In genomic region chr1:68188644-68189340, GRCh38 we compare ENCODE assay signal across 21 cellular contexts. TPM values are rescaled to one million over a fixed set of nuclear protein-coding genes. Genes with fewer than 3 reads are reported as not detected.
DNase-seq lines count a peak whose midpoint lies in the region; ATAC-seq and TF ChIP-seq lines count a peak whose summit lies in the region.
"Had no signal": no experiment of that assay in that cellular context is flagged by ENCODE, and none has a peak within 500 bp of the region (broad histone marks: within the 10 kb centered on the region; RNA-seq: fewer than 3 reads in every experiment).

No MANE protein-coding gene starts in this region.

- H3K27ac Mint-ChIP-seq in GM23338: peak overlapping the region; percentile 7; the same call in 1 of the 2 replicates
- H3K27ac Mint-ChIP-seq: activated CD8-positive, alpha-beta memory T cell treated with anti-CD3 and anti-CD28 coated beads, Interleukin-2, amount 10 ng/mL, durations not matched to agents 7 days and 5 days had no signal

- H3K27me3 ChIP-seq in GM23338 (ENCODE audit: insufficient read depth): no peaks in the 10 kb centered on the region
- H3K27me3 ChIP-seq in brain microvascular endothelial cell (replicated peaks): no peaks in the 10 kb centered on the region
- no peaks in the 10 kb centered on the region for H3K27me3 ChIP-seq in rectal smooth muscle tissue (ENCODE audit: control insufficient read depth, insufficient read depth, low read length)
- no peaks in the 10 kb centered on the region for H3K27me3 ChIP-seq in GM23248 (replicated peaks; ENCODE audit: insufficient read depth)
- H3K27me3 ChIP-seq in mammary epithelial cell (ENCODE audit: insufficient read depth, low read length): no peaks in the 10 kb centered on the region
- H3K27me3 ChIP-seq: adrenal gland, vagina had no signal

- no peaks in the 10 kb centered on the region for H3K9me3 ChIP-seq in GM23248 (ENCODE audit: low read depth)
- no peaks in the 10 kb centered on the region for H3K9me3 ChIP-seq in mammary epithelial cell (replicated peaks; ENCODE audit: insufficient read depth, low read length)
- H3K9me3 ChIP-seq: adrenal gland, vagina had no signal

- no peaks in the 10 kb centered on the region for H3K9me3 Mint-ChIP-seq in GM23338

- H3K79me2 ChIP-seq in GM23338 (replicated peaks; ENCODE audit: insufficient read depth): no peaks in the 10 kb centered on the region
- no peaks in the 10 kb centered on the region for H3K79me2 ChIP-seq in GM23248 (ENCODE audit: insufficient read depth)
- H3K79me2 ChIP-seq in mammary epithelial cell (ENCODE audit: insufficient read depth, low read length): peaks cover under 1% of the 10 kb centered on the region

- no peak overlapping the region for H3K4me3 Mint-ChIP-seq in GM23338
- H3K4me3 Mint-ChIP-seq: activated CD8-positive, alpha-beta memory T cell treated with anti-CD3 and anti-CD28 coated beads, Interleukin-2, amount 10 ng/mL, durations not matched to agents 7 days and 5 days; CD14-positive monocyte had no signal

- H3F3A ChIP-seq in GM23338 (replicated peaks; ENCODE audit: low read depth) (no peaks in the 10 kb centered on the region), GM23248 (ENCODE audit: insufficient read depth) (peaks cover 20% of the 10 kb centered on the region)

- no peaks in the 10 kb centered on the region for H3K4me1 ChIP-seq in GM23338 (ENCODE audit: insufficient read depth)
- H3K4me1 ChIP-seq in rectal smooth muscle tissue (ENCODE audit: control insufficient read depth, insufficient read depth, low read length): peaks cover 4% of the 10 kb centered on the region
- H3K4me1 ChIP-seq in GM23248 (ENCODE audit: insufficient read depth): peaks cover 19% of the 10 kb centered on the region; the same call in 1 of the 2 replicates
- no peaks in the 10 kb centered on the region for H3K4me1 ChIP-seq in mammary epithelial cell (ENCODE audit: insufficient read depth, low read length)
- H3K4me1 ChIP-seq: adrenal gland, vagina had no signal

- no peak overlapping the region for H3K4me3 ChIP-seq in GM23338
- H3K4me3 ChIP-seq in brain microvascular endothelial cell (ENCODE audit: low read depth, low read length): no peak overlapping the region
- H3K4me3 ChIP-seq in rectal smooth muscle tissue (ENCODE audit: low read length): no peak overlapping the region
- no peak overlapping the region for H3K4me3 ChIP-seq in GM23248
- no peak overlapping the region for H3K4me3 ChIP-seq in mammary epithelial cell (replicated peaks in 1 of 3; ENCODE audit: insufficient read depth in 1 of 3, low read depth in 2 of 3, low read length in 3 of 3)
- H3K4me3 ChIP-seq: adrenal gland, vagina had no signal

- H2AFZ ChIP-seq in GM23338 (no peak overlapping the region), GM23248 (no peak overlapping the region), mammary epithelial cell (ENCODE audit: low read depth, low read length) (no peak overlapping the region)

- no peaks in the 10 kb centered on the region for H3K4me1 Mint-ChIP-seq in GM23338
- H3K4me1 Mint-ChIP-seq: activated CD8-positive, alpha-beta memory T cell treated with anti-CD3 and anti-CD28 coated beads, Interleukin-2, amount 10 ng/mL, durations not matched to agents 7 days and 5 days; CD14-positive monocyte had no signal

- 94 to 99% methylated on average over 4 of the region's 4 CpGs for WGBS in GM23248 (ENCODE audit: low coverage in 1 of 2, low lambda C conversion rate in 2 of 2, missing lambda C conversion rate in 2 of 2), 2 experiments
- WGBS in mammary epithelial cell (ENCODE audit: low coverage, missing lambda C conversion rate): 96% methylated on average over 4 of the region's 4 CpGs

- H4K20me1 ChIP-seq in GM23338 (replicated peaks; ENCODE audit: insufficient read depth) (no peaks in the 10 kb centered on the region), GM23248 (ENCODE audit: insufficient read depth) (no peaks in the 10 kb centered on the region), mammary epithelial cell (ENCODE audit: insufficient read depth, low read length) (no peaks in the 10 kb centered on the region)

- H3K27ac ChIP-seq in GM23338 (ENCODE audit: low read depth) (no peak overlapping the region), brain microvascular endothelial cell (peak overlapping the region; percentile 78), rectal smooth muscle tissue (ENCODE audit: low read depth, low read length) (peak overlapping the region; percentile 67), GM23248 (no peak overlapping the region), mammary epithelial cell (ENCODE audit: insufficient read depth, low read depth, low read length) (no peak overlapping the region)
- H3K27ac ChIP-seq: adrenal gland, vagina had no signal

- no peak for ATAC-seq in GM23338
- no peak for ATAC-seq in activated CD4-positive, CD25-positive, alpha-beta regulatory T cell treated with anti-CD3 and anti-CD28 coated beads, Interleukin-2, amount 50 U/mL, for 24 hours
- ATAC-seq: activated CD8-positive, alpha-beta memory T cell treated with anti-CD3 and anti-CD28 coated beads, Interleukin-2, amount 10 ng/mL, durations not matched to agents 7 days and 5 days; esophagus mucosa; left cardiac atrium had no signal

- DNase-seq in GM23338 (ENCODE audit: low spot score): no peak
- DNase-seq in brain microvascular endothelial cell: no peak
- peak; percentile 66 for DNase-seq in iris pigment epithelial cell (ENCODE audit: low read depth)
- no peak for DNase-seq in GM23248
- no peak for DNase-seq in NAMALWA (ENCODE audit: low spot score)
- DNase-seq in mammary epithelial cell: no peak
- DNase-seq: activated CD4-positive, alpha-beta T cell treated with anti-CD3 and anti-CD28 coated beads for 4 hours; activated CD8-positive, alpha-beta memory T cell treated with anti-CD3 and anti-CD28 coated beads, Interleukin-2, amount 10 ng/mL, durations not matched to agents 7 days and 5 days; activated effector memory CD4-positive, alpha-beta T cell treated with anti-CD3 and anti-CD28 coated beads, Interleukin-2, amount 50 U/mL, for 16 hours; adrenal gland; caudate nucleus; left cardiac atrium; NCI-H1436; retina; SW 1271 had no signal

- H3K36me3 ChIP-seq in GM23338 (ENCODE audit: insufficient read depth): no peaks in the 10 kb centered on the region
- H3K36me3 ChIP-seq in brain microvascular endothelial cell (replicated peaks): peaks cover 26% of the 10 kb centered on the region
- H3K36me3 ChIP-seq in rectal smooth muscle tissue (ENCODE audit: control insufficient read depth, insufficient read depth, low read length): peaks cover 4% of the 10 kb centered on the region
- no peaks in the 10 kb centered on the region for H3K36me3 ChIP-seq in GM23248 (ENCODE audit: low read depth)
- H3K36me3 ChIP-seq in mammary epithelial cell (ENCODE audit: insufficient read depth, low read length): peaks cover 3% of the 10 kb centered on the region
- H3K36me3 ChIP-seq: adrenal gland had no signal

- BruUV-seq in mammary epithelial cell (replicated peaks; lab: Mats Ljungman, UMichigan): no TSS peak

- TF ChIP-seq CTCF in GM23338 (conservative IDR thresholded peaks at IDR 0.05; ENCODE audit: low read depth in 2 of 2) (no peak), brain microvascular endothelial cell (IDR thresholded peaks at IDR 0.05; ENCODE audit: low read depth, low read length, missing control alignments) (no peak), mammary epithelial cell (conservative IDR thresholded peaks at IDR 0.05 in 1 of 2, IDR thresholded peaks at IDR 0.05 in 1 of 2; ENCODE audit: extremely low read depth in 1 of 2, insufficient read depth in 1 of 2, low read depth in 1 of 2, low read length in 2 of 2) (no peak)

- dilution Hi-C loops in mammary epithelial cell (cut with HindIII; ENCODE audit: low sequenced_read_pairs): no loop called here

- CTCF ChIA-PET in mammary epithelial cell (lab: Charles Lee; ENCODE audit: low non-redundant PET): no interaction called here

- in situ Hi-C loops in brain microvascular endothelial cell (cut with HindIII; ENCODE audit: low pct_ligation_motif_present, low sequenced_read_pairs) (no loop called here), GM23248 (cut with MboI) (no loop called here), mammary epithelial cell (cut with MboI; ENCODE audit: low sequenced_read_pairs in 2 of 2) (no loop called here)

- H3K27me3 Mint-ChIP-seq in GM23338 (ENCODE audit: insufficient read depth, low read depth, poor library complexity): no peaks in the 10 kb centered on the region
- H3K27me3 Mint-ChIP-seq: activated CD8-positive, alpha-beta memory T cell treated with anti-CD3 and anti-CD28 coated beads, Interleukin-2, amount 10 ng/mL, durations not matched to agents 7 days and 5 days had no signal

- H3K4me2 ChIP-seq in GM23338: no peak overlapping the region
- no peak overlapping the region for H3K4me2 ChIP-seq in GM23248 (ENCODE audit: unreplicated experiment)
- no peak overlapping the region for H3K4me2 ChIP-seq in mammary epithelial cell (ENCODE audit: insufficient read depth, low read depth, low read length)

- H3K9ac ChIP-seq in rectal smooth muscle tissue (ENCODE audit: low read length) (no peak overlapping the region), GM23248 (no peak overlapping the region), mammary epithelial cell (ENCODE audit: insufficient read depth, low read length) (no peak overlapping the region)

- H3K9me2 ChIP-seq in GM23338 (ENCODE audit: insufficient read depth): no peaks in the 10 kb centered on the region
- no peaks in the 10 kb centered on the region for H3K9me2 ChIP-seq in GM23248 (ENCODE audit: insufficient read depth)

- H3K36me3 Mint-ChIP-seq in GM23338 (ENCODE audit: low read depth): no peaks in the 10 kb centered on the region; the same call in 2 of the 3 replicates
- H3K36me3 Mint-ChIP-seq: activated CD8-positive, alpha-beta memory T cell treated with anti-CD3 and anti-CD28 coated beads, Interleukin-2, amount 10 ng/mL, durations not matched to agents 7 days and 5 days had no signal

- intact Hi-C loops in mammary epithelial cell (cut with micrococcal nuclease): no loop called here

TF ChIP-seq in GM23338, 12 proteins besides CTCF, POLR2A, EP300 and RAD21 (continues in another document):
- TF ChIP-seq NANOG (IDR thresholded peaks at IDR 0.05; ENCODE audit: borderline replicate concordance) (no peak), CREB1 (CRISPR knock-in tag; IDR thresholded peaks at IDR 0.05; ENCODE audit: low read depth) (no peak)

RNA-seq across cellular contexts. Expression of gene WLS, which starts 43.5 kb away (rescaled TPM):
- 1.2 and 2.7 TPM in 2 replicates for total RNA-seq in GM23338 (2014; rRNA removed; shearing (Covaris generic))
- polyA plus RNA-seq in GM23338 (2016; fragmentation: Nextera tagmentation; extraction: Ambion mirVana) (0.73 and 0.87 TPM in 2 replicates), GM23248 (2016; fragmentation: Nextera tagmentation; extraction: Ambion mirVana) (33.0 and 36.4 TPM in 2 replicates), mammary epithelial cell (64.1 TPM)
- 26.7 and 40.8 TPM in 2 replicates for total RNA-seq in GM23248 (2014; rRNA removed; shearing (Covaris generic))
- 100 to 1,000 TPM in 1 of 2 donors, 10 to 100 TPM in 1; 93.9 to 113 TPM for total RNA-seq in mammary epithelial cell
- 179 TPM for polyA minus RNA-seq in mammary epithelial cell
- total RNA-seq: activated CD8-positive, alpha-beta memory T cell treated with anti-CD3 and anti-CD28 coated beads, Interleukin-2, amount 10 ng/mL, durations not matched to agents 7 days and 5 days; OCI-LY7 had no signal

Comparison
In these comparisons a context has a peak if more than half of its experiments do, and no peak if none do; other contexts are left out.
1. H3K27ac ChIP-seq: peak in brain microvascular endothelial cell (single experiment) and rectal smooth muscle tissue (single experiment); none in GM23338 (single experiment), GM23248 (single experiment) and mammary epithelial cell (single experiment).